8 cellular contexts compared by ENCODE assay signal in the genomic region with DNA sequence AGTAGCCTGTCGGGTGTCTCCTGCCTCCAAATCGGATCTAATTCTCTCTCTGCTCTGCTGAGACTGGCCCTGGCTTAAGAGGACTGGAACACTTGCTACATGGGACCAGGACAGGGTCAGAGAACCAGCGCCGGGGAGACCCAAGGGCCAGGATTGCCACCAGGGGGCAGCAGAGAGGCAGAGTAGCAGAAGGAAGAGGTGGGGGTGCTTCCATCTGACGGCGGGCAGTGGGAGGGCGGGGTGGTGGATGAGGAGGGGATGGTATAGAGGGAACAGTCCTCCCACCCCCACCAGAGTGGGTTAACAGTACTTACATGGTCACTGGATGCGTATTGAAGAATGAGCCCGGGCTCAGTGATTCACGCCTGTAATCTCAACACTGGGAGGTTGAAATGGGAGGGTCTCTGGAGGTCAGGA. TPM values are rescaled to one million over a fixed set of nuclear protein-coding genes. Genes with fewer than 3 reads are reported as not detected.
DNase-seq lines count a peak whose midpoint lies in the region; ATAC-seq, FAIRE-seq and TF ChIP-seq lines count a peak whose summit lies in the region.

No MANE protein-coding gene starts in this region.

- H3K36me3 ChIP-seq in CD4-positive, CD25-positive, alpha-beta regulatory T cell (ENCODE audit: control insufficient read depth, insufficient read depth, low read length), result peaks cover 7% of the 10 kb centered on the region
- H3K36me3 ChIP-seq in neutrophil (peaks cover 3% of the 10 kb centered on the region), suprapubic skin (peaks cover 14% of the 10 kb centered on the region)

- H3K4me1 Mint-ChIP-seq in CD4-positive, CD25-positive, alpha-beta regulatory T cell, result peaks cover 0 to 6% (median 5%) of the 10 kb centered on the region in 4 donors
- peaks cover 5% of the 10 kb centered on the region for H3K4me1 Mint-ChIP-seq in activated T-helper 1 cell treated with anti-CD3 and anti-CD28 coated beads, Interleukin-12 subunit alpha, Interleukin-12 subunit beta, Interleukin-2, Interleukin-4 antibody, amounts not matched to agents 30 ng/mL and 10 ng/mL and 1 ng/mL, durations not matched to agents 14 hours and 24 hours and 36 hours (ENCODE audit: low read depth)

- TF ChIP-seq CTCF in fibroblast of the aortic adventitia (IDR thresholded peaks at IDR 0.05; ENCODE audit: insufficient read depth, low read length) (peak; percentile 91), neutrophil (IDR thresholded peaks at IDR 0.05) (peak; percentile 71), suprapubic skin (IDR thresholded peaks at IDR 0.05) (peak; percentile 49 to 87)

- H3K4me3 ChIP-seq in CD4-positive, CD25-positive, alpha-beta regulatory T cell (ENCODE audit: low read depth, low read length), result no peak overlapping the region
- H3K4me3 ChIP-seq in fibroblast of the aortic adventitia (ENCODE audit: low read depth, low read length) (no peak overlapping the region), neutrophil (ENCODE audit: low read depth in 1 of 2, low read length in 1 of 2) (no peak overlapping the region), suprapubic skin (no peak overlapping the region)

- H3K4me1 ChIP-seq in CD4-positive, CD25-positive, alpha-beta regulatory T cell (ENCODE audit: control insufficient read depth, insufficient read depth, low read length, poor library complexity, severe bottlenecking), result no peaks in the 10 kb centered on the region
- no peaks in the 10 kb centered on the region for H3K4me1 ChIP-seq in neutrophil (ENCODE audit: control insufficient read depth in 1 of 2, insufficient read depth in 1 of 2, low read depth in 1 of 2, low read length in 1 of 2)
- H3K4me1 ChIP-seq in suprapubic skin, result peaks cover 4% of the 10 kb centered on the region

- peak overlapping the region in 1 of 3 donors; percentile 32 for H3K27ac Mint-ChIP-seq in CD4-positive, CD25-positive, alpha-beta regulatory T cell
- no peak overlapping the region for H3K27ac Mint-ChIP-seq in activated T-helper 1 cell treated with anti-CD3 and anti-CD28 coated beads, Interleukin-12 subunit alpha, Interleukin-12 subunit beta, Interleukin-2, Interleukin-4 antibody, amounts not matched to agents 30 ng/mL and 10 ng/mL and 1 ng/mL, durations not matched to agents 14 hours and 24 hours and 36 hours

- H3K36me3 Mint-ChIP-seq in CD4-positive, CD25-positive, alpha-beta regulatory T cell, result peaks cover 1% of the 10 kb centered on the region
- peaks cover 3% of the 10 kb centered on the region for H3K36me3 Mint-ChIP-seq in activated T-helper 1 cell treated with anti-CD3 and anti-CD28 coated beads, Interleukin-12 subunit alpha, Interleukin-12 subunit beta, Interleukin-2, Interleukin-4 antibody, amounts not matched to agents 30 ng/mL and 10 ng/mL and 1 ng/mL, durations not matched to agents 14 hours and 24 hours and 36 hours (ENCODE audit: low read depth)

- peak; percentile 67 to 71 (median 67) for DNase-seq in CD4-positive, CD25-positive, alpha-beta regulatory T cell
- peak; percentile 26 for DNase-seq in RCC 7860 (ENCODE audit: low spot score)
- peak; percentile 65 for DNase-seq in activated T-helper 1 cell treated with anti-CD3 and anti-CD28 coated beads, Interleukin-12 subunit alpha, Interleukin-12 subunit beta, Interleukin-2, Interleukin-4 antibody, amounts not matched to agents 30 ng/mL and 10 ng/mL and 1 ng/mL, durations not matched to agents 14 hours and 24 hours and 36 hours (ENCODE audit: low spot score)
- DNase-seq in fibroblast of the aortic adventitia (ENCODE audit: low read depth), result peak; percentile 63
- DNase-seq in suprapubic skin (ENCODE audit: low spot score in 2 of 2), result peak; percentile 87 to 93

- no peaks in the 10 kb centered on the region for H3K27me3 ChIP-seq in CD4-positive, CD25-positive, alpha-beta regulatory T cell (ENCODE audit: control insufficient read depth, insufficient read depth, low read length)
- no peaks in the 10 kb centered on the region for H3K27me3 ChIP-seq in neutrophil
- H3K27me3 ChIP-seq in suprapubic skin, result no peaks in the 10 kb centered on the region

- FAIRE-seq in RCC 7860 (lab: Jason Lieb, UNC), result no peak

- no peak overlapping the region for H3K4me3 Mint-ChIP-seq in CD4-positive, CD25-positive, alpha-beta regulatory T cell
- H3K4me3 Mint-ChIP-seq in activated T-helper 1 cell treated with anti-CD3 and anti-CD28 coated beads, Interleukin-12 subunit alpha, Interleukin-12 subunit beta, Interleukin-2, Interleukin-4 antibody, amounts not matched to agents 30 ng/mL and 10 ng/mL and 1 ng/mL, durations not matched to agents 14 hours and 24 hours and 36 hours, result no peak overlapping the region

- peak; percentile 39 to 61 for ATAC-seq in CD4-positive, CD25-positive, alpha-beta regulatory T cell (ENCODE audit: low read depth in 2 of 2)
- ATAC-seq in HG02642 (IDR thresholded peaks at IDR 0.05; ENCODE audit: poor library complexity, unreplicated experiment) (peak; percentile 43), HG03520 (IDR thresholded peaks at IDR 0.05; ENCODE audit: unreplicated experiment) (no peak)

- peaks cover 0 to 4% (median 0%) of the 10 kb centered on the region in 7 donors for H3K9me3 Mint-ChIP-seq in CD4-positive, CD25-positive, alpha-beta regulatory T cell
- H3K9me3 Mint-ChIP-seq in activated T-helper 1 cell treated with anti-CD3 and anti-CD28 coated beads, Interleukin-12 subunit alpha, Interleukin-12 subunit beta, Interleukin-2, Interleukin-4 antibody, amounts not matched to agents 30 ng/mL and 10 ng/mL and 1 ng/mL, durations not matched to agents 14 hours and 24 hours and 36 hours, result no peaks in the 10 kb centered on the region

- no peak overlapping the region for H3K27ac ChIP-seq in CD4-positive, CD25-positive, alpha-beta regulatory T cell (ENCODE audit: insufficient read depth, low read length, poor library complexity, severe bottlenecking)
- H3K27ac ChIP-seq in neutrophil (no peak overlapping the region), suprapubic skin (no peak overlapping the region)

- TF ChIP-seq EP300 in suprapubic skin (IDR thresholded peaks at IDR 0.05), result no peak

- peaks cover 0 to 3% of the 10 kb centered on the region in 2 experiments for H3K9me3 ChIP-seq in CD4-positive, CD25-positive, alpha-beta regulatory T cell (ENCODE audit: control insufficient read depth in 2 of 2, low read length in 2 of 2)
- H3K9me3 ChIP-seq in neutrophil, result no peaks in the 10 kb centered on the region
- H3K9me3 ChIP-seq in suprapubic skin, result no peaks in the 10 kb centered on the region

- 18% methylated on average over 10 of the region's 10 CpGs for WGBS in suprapubic skin

- TF ChIP-seq POLR2A in suprapubic skin (IDR thresholded peaks at IDR 0.05), result no peak

- intact Hi-C loops in activated T-helper 1 cell treated with anti-CD3 and anti-CD28 coated beads, Interleukin-12 subunit alpha, Interleukin-12 subunit beta, Interleukin-2, Interleukin-4 antibody, amounts not matched to agents 30 ng/mL and 10 ng/mL and 1 ng/mL, durations not matched to agents 14 hours and 24 hours and 36 hours (cut with micrococcal nuclease), result no loop called here

- no peaks in the 10 kb centered on the region for H3K27me3 Mint-ChIP-seq in CD4-positive, CD25-positive, alpha-beta regulatory T cell
- no peaks in the 10 kb centered on the region for H3K27me3 Mint-ChIP-seq in activated T-helper 1 cell treated with anti-CD3 and anti-CD28 coated beads, Interleukin-12 subunit alpha, Interleukin-12 subunit beta, Interleukin-2, Interleukin-4 antibody, amounts not matched to agents 30 ng/mL and 10 ng/mL and 1 ng/mL, durations not matched to agents 14 hours and 24 hours and 36 hours (ENCODE audit: insufficient read depth)

RNA-seq across cellular contexts. Expression of gene SELENOW, which starts 11.9 kb away (rescaled TPM):
- 119 TPM for total RNA-seq in CD4-positive, CD25-positive, alpha-beta regulatory T cell
- polyA plus RNA-seq in CD4-positive, CD25-positive, alpha-beta regulatory T cell, result 100 to 1,000 TPM; 345 to 422 (median 391) TPM
- total RNA-seq in activated T-helper 1 cell treated with anti-CD3 and anti-CD28 coated beads, Interleukin-12 subunit alpha, Interleukin-12 subunit beta, Interleukin-2, Interleukin-4 antibody, amounts not matched to agents 30 ng/mL and 10 ng/mL and 1 ng/mL, durations not matched to agents 14 hours and 24 hours and 36 hours, result 106 and 107 TPM in 2 replicates
- total RNA-seq in fibroblast of the aortic adventitia (ENCODE audit: low replicate concordance) (62.9 and 154 TPM in 2 replicates), suprapubic skin (100 to 1,000 TPM; 351 to 679 (median 517) TPM)

RNA-seq across cellular contexts. Expression of gene TPRX1, which starts 13.9 kb away (rescaled TPM):
- not detected for total RNA-seq in CD4-positive, CD25-positive, alpha-beta regulatory T cell
- not detected for polyA plus RNA-seq in CD4-positive, CD25-positive, alpha-beta regulatory T cell
- total RNA-seq in activated T-helper 1 cell treated with anti-CD3 and anti-CD28 coated beads, Interleukin-12 subunit alpha, Interleukin-12 subunit beta, Interleukin-2, Interleukin-4 antibody, amounts not matched to agents 30 ng/mL and 10 ng/mL and 1 ng/mL, durations not matched to agents 14 hours and 24 hours and 36 hours, result not detected in 2 replicates
- total RNA-seq in fibroblast of the aortic adventitia (ENCODE audit: low replicate concordance) (not detected in 2 replicates), suprapubic skin (not detected)

RNA-seq across cellular contexts. Expression of gene CRX, which starts 31.3 kb away (rescaled TPM):
- total RNA-seq in CD4-positive, CD25-positive, alpha-beta regulatory T cell, result not detected
- polyA plus RNA-seq in CD4-positive, CD25-positive, alpha-beta regulatory T cell, result not detected
- not detected in 2 replicates for total RNA-seq in activated T-helper 1 cell treated with anti-CD3 and anti-CD28 coated beads, Interleukin-12 subunit alpha, Interleukin-12 subunit beta, Interleukin-2, Interleukin-4 antibody, amounts not matched to agents 30 ng/mL and 10 ng/mL and 1 ng/mL, durations not matched to agents 14 hours and 24 hours and 36 hours
- total RNA-seq in fibroblast of the aortic adventitia (ENCODE audit: low replicate concordance) (not detected in 2 replicates), suprapubic skin (not detected)

RNA-seq across cellular contexts. Expression of gene NOP53, which starts 45.1 kb away (rescaled TPM):
- 701 TPM for total RNA-seq in CD4-positive, CD25-positive, alpha-beta regulatory T cell
- 100 to 1,000 TPM; 168 to 353 (median 217) TPM for polyA plus RNA-seq in CD4-positive, CD25-positive, alpha-beta regulatory T cell
- 206 and 211 TPM in 2 replicates for total RNA-seq in activated T-helper 1 cell treated with anti-CD3 and anti-CD28 coated beads, Interleukin-12 subunit alpha, Interleukin-12 subunit beta, Interleukin-2, Interleukin-4 antibody, amounts not matched to agents 30 ng/mL and 10 ng/mL and 1 ng/mL, durations not matched to agents 14 hours and 24 hours and 36 hours
- 105 and 151 TPM in 2 replicates for total RNA-seq in fibroblast of the aortic adventitia (ENCODE audit: low replicate concordance)
- 100 to 1,000 TPM; 329 to 412 (median 356) TPM for total RNA-seq in suprapubic skin

Comparison
In these comparisons a context has a peak if more than half of its experiments do, and no peak if none do; other contexts are left out.
1. DNase-seq: peak in every context shown above with its lines; median percentile 90 in suprapubic skin; 67 in CD4-positive, CD25-positive, alpha-beta regulatory T cell; 65 in activated T-helper 1 cell treated with anti-CD3 and anti-CD28 coated beads, Interleukin-12 subunit alpha, Interleukin-12 subunit beta, Interleukin-2, Interleukin-4 antibody, amounts not matched to agents 30 ng/mL and 10 ng/mL and 1 ng/mL, durations not matched to agents 14 hours and 24 hours and 36 hours; 63 in fibroblast of the aortic adventitia; 26 in RCC 7860.